20 cellular contexts compared by ENCODE assay signal in genomic region chr21:42421018-42421793, GRCh38. TPM values are rescaled to one million over a fixed set of nuclear protein-coding genes. Genes with fewer than 3 reads are reported as not detected.
DNase-seq lines count a peak whose midpoint lies in the region; ATAC-seq and TF ChIP-seq lines count a peak whose summit lies in the region.
"Had no signal": no experiment of that assay in that cellular context is flagged by ENCODE, and none has a peak within 500 bp of the region (broad histone marks: within the 10 kb centered on the region; RNA-seq: fewer than 3 reads in every experiment).

No MANE protein-coding gene starts in this region.

- no peak overlapping the region for H3K27ac ChIP-seq in H9 (ENCODE audit: insufficient read length, low read depth, low read length)
- H3K27ac ChIP-seq: A549, uterus had no signal

- no peak overlapping the region for H2AK5ac ChIP-seq in H9 (ENCODE audit: insufficient read length, low read length)

- H4K91ac ChIP-seq in H9 (ENCODE audit: insufficient read length, low read depth, low read length): no peak overlapping the region

- ATAC-seq in natural killer cell (no peak), HG03095 (IDR thresholded peaks at IDR 0.05; ENCODE audit: unreplicated experiment) (no peak), GM21529 (IDR thresholded peaks at IDR 0.05; ENCODE audit: unreplicated experiment) (no peak)
- ATAC-seq: A549, SK-N-SH treated with all-trans-retinoic acid at 6 μM for 48 hours had no signal

- no peak overlapping the region for H3K56ac ChIP-seq in H9 (ENCODE audit: insufficient read length, low read depth, low read length)

- no peaks in the 10 kb centered on the region for H3K79me1 ChIP-seq in H9 (ENCODE audit: insufficient read depth, low read depth, low read length, poor library complexity, severe bottlenecking)

- no peaks in the 10 kb centered on the region for H3K23me2 ChIP-seq in H9 (ENCODE audit: insufficient read length, low read depth, low read length, poor library complexity, severe bottlenecking)

- H3K18ac ChIP-seq in H9 (ENCODE audit: insufficient read length, low read depth, low read length): no peak overlapping the region

- TF ChIP-seq CTCF in H9 (conservative IDR thresholded peaks at IDR 0.05) (no peak), natural killer cell (IDR thresholded peaks at IDR 0.05) (no peak)

- no peak overlapping the region for H3K14ac ChIP-seq in H9 (ENCODE audit: insufficient read depth, low read length)

- H3K23ac ChIP-seq in H9 (ENCODE audit: insufficient read length, low read depth, low read length): no peak overlapping the region

- H2BK12ac ChIP-seq in H9 (ENCODE audit: insufficient read length, low read depth, low read length): no peak overlapping the region

- H3K4me1 Mint-ChIP-seq in H9 (peaks cover under 1 to 2% of the 10 kb centered on the region in 2 experiments; a peak in 1 of 4 replicates), natural killer cell (peaks cover 58 to 66% of the 10 kb centered on the region in 2 donors)
- H3K4me1 Mint-ChIP-seq in activated T-helper 1 cell treated with anti-CD3 and anti-CD28 coated beads, Interleukin-12 subunit alpha, Interleukin-12 subunit beta, Interleukin-2, Interleukin-4 antibody, amounts not matched to agents 30 ng/mL and 10 ng/mL and 1 ng/mL, durations not matched to agents 14 hours and 24 hours and 36 hours (ENCODE audit: low read depth): peaks cover 88% of the 10 kb centered on the region

- no peak overlapping the region for H2BK15ac ChIP-seq in H9 (ENCODE audit: low read depth, low read length)

- H3K9me3 ChIP-seq in H9 (ENCODE audit: control insufficient read depth, low read depth, low read length): no peaks in the 10 kb centered on the region
- H3K9me3 ChIP-seq: A549 had no signal

- no peaks in the 10 kb centered on the region for H4K20me1 ChIP-seq in H9 (ENCODE audit: control insufficient read depth, insufficient read depth, insufficient read length)

- no peaks in the 10 kb centered on the region for H3K4me1 ChIP-seq in H9 (ENCODE audit: insufficient read depth, low read length)
- H3K4me1 ChIP-seq: A549, uterus had no signal

- H3K27me3 ChIP-seq in H9 (ENCODE audit: insufficient read depth, low read length): no peaks in the 10 kb centered on the region
- H3K27me3 ChIP-seq: uterus had no signal

- no CpG with 5 or more reads among the region's 3 CpGs for WGBS in H9 (ENCODE audit: extremely low coverage, insufficient read length, low lambda C conversion rate)

- H3K4me3 Mint-ChIP-seq in H9 (no peak overlapping the region), natural killer cell (peak overlapping the region; percentile 25)
- peak overlapping the region; percentile 61 for H3K4me3 Mint-ChIP-seq in activated T-helper 1 cell treated with anti-CD3 and anti-CD28 coated beads, Interleukin-12 subunit alpha, Interleukin-12 subunit beta, Interleukin-2, Interleukin-4 antibody, amounts not matched to agents 30 ng/mL and 10 ng/mL and 1 ng/mL, durations not matched to agents 14 hours and 24 hours and 36 hours
- H3K4me3 Mint-ChIP-seq: CD14-positive monocyte, naive B cell had no signal

- no peak overlapping the region for H4K8ac ChIP-seq in H9 (replicated peaks; ENCODE audit: insufficient read length, low read depth, low read length)

- peaks cover 38% of the 10 kb centered on the region for H3K27me3 Mint-ChIP-seq in H9 (ENCODE audit: low read depth)
- H3K27me3 Mint-ChIP-seq in activated T-helper 1 cell treated with anti-CD3 and anti-CD28 coated beads, Interleukin-12 subunit alpha, Interleukin-12 subunit beta, Interleukin-2, Interleukin-4 antibody, amounts not matched to agents 30 ng/mL and 10 ng/mL and 1 ng/mL, durations not matched to agents 14 hours and 24 hours and 36 hours (ENCODE audit: insufficient read depth): no peaks in the 10 kb centered on the region
- H3K27me3 Mint-ChIP-seq in natural killer cell (ENCODE audit: low read depth in 2 of 2): peaks cover 44 to 46% of the 10 kb centered on the region in 2 donors

- no peak overlapping the region for H3K4ac ChIP-seq in H9 (ENCODE audit: low read depth, low read length)

- H3T11ph ChIP-seq in H9 (ENCODE audit: low read length): no peak overlapping the region

- no peaks in the 10 kb centered on the region for H3K36me3 Mint-ChIP-seq in H9 (ENCODE audit: insufficient read depth in 1 of 3, low read depth in 3 of 3)
- peaks cover 77% of the 10 kb centered on the region for H3K36me3 Mint-ChIP-seq in activated T-helper 1 cell treated with anti-CD3 and anti-CD28 coated beads, Interleukin-12 subunit alpha, Interleukin-12 subunit beta, Interleukin-2, Interleukin-4 antibody, amounts not matched to agents 30 ng/mL and 10 ng/mL and 1 ng/mL, durations not matched to agents 14 hours and 24 hours and 36 hours (ENCODE audit: low read depth)
- no peaks in the 10 kb centered on the region for H3K36me3 Mint-ChIP-seq in natural killer cell
- H3K36me3 Mint-ChIP-seq: CD14-positive monocyte, naive B cell had no signal

- no peak overlapping the region for H3K9ac ChIP-seq in H9 (ENCODE audit: extremely low read depth, insufficient read length, low read length)

- intact Hi-C loops in activated T-helper 1 cell treated with anti-CD3 and anti-CD28 coated beads, Interleukin-12 subunit alpha, Interleukin-12 subunit beta, Interleukin-2, Interleukin-4 antibody, amounts not matched to agents 30 ng/mL and 10 ng/mL and 1 ng/mL, durations not matched to agents 14 hours and 24 hours and 36 hours (cut with micrococcal nuclease): loop anchor here (2.0 to 5.0 kb wide), 4 partner anchors 14 to 419 kb away; no protein-coding TSS in a partner anchor
- intact Hi-C loops in natural killer cell (cut with micrococcal nuclease): loop anchor here (10.0 kb wide), 2 partner anchors 104 to 264 kb away; no protein-coding TSS in a partner anchor

- no peaks in the 10 kb centered on the region for H3K79me2 ChIP-seq in H9 (ENCODE audit: insufficient read depth, low read length)

- no peak overlapping the region for H2AFZ ChIP-seq in H9 (ENCODE audit: low read length)

- H3K4me2 ChIP-seq in H9 (ENCODE audit: insufficient read depth, insufficient read length, low read length): no peak overlapping the region
- H3K4me2 ChIP-seq: A549 had no signal

- H2BK20ac ChIP-seq in H9 (ENCODE audit: low read depth, low read length, poor library complexity, severe bottlenecking): no peak overlapping the region

- H2BK120ac ChIP-seq in H9 (ENCODE audit: low read depth, low read length, poor library complexity, severe bottlenecking): no peak overlapping the region

- peak overlapping the region; percentile 47 for H2BK5ac ChIP-seq in H9 (ENCODE audit: insufficient read length, low read length)

- peak; percentile 37 to 42 for DNase-seq in activated CD4-positive, alpha-beta T cell treated with anti-CD3 and anti-CD28 coated beads for 4 hours
- DNase-seq in activated CD4-positive, alpha-beta T cell treated with anti-CD3 and anti-CD28 coated beads, Interleukin-2, amount 50 U/mL, for 1 hour: no peak
- DNase-seq in H9: no peak
- DNase-seq in activated T-helper 1 cell treated with anti-CD3 and anti-CD28 coated beads, Interleukin-12 subunit alpha, Interleukin-12 subunit beta, Interleukin-2, Interleukin-4 antibody, amounts not matched to agents 30 ng/mL and 10 ng/mL and 1 ng/mL, durations not matched to agents 14 hours and 24 hours and 36 hours (ENCODE audit: low spot score): peak; percentile 33
- no peak for DNase-seq in natural killer cell
- no peak for DNase-seq in inferior parietal cortex (ENCODE audit: extremely low spot score)
- DNase-seq: H7, Kasumi-1, naive B cell, NCI-H1105, NCI-H774, uterus had no signal

- no peaks in the 10 kb centered on the region; a peak in 2 of 5 replicates for H3K9me3 Mint-ChIP-seq in H9
- H3K9me3 Mint-ChIP-seq in activated T-helper 1 cell treated with anti-CD3 and anti-CD28 coated beads, Interleukin-12 subunit alpha, Interleukin-12 subunit beta, Interleukin-2, Interleukin-4 antibody, amounts not matched to agents 30 ng/mL and 10 ng/mL and 1 ng/mL, durations not matched to agents 14 hours and 24 hours and 36 hours: peaks cover 22% of the 10 kb centered on the region
- H3K9me3 Mint-ChIP-seq in natural killer cell: no peaks in the 10 kb centered on the region

- H3K27ac Mint-ChIP-seq in H9 (no peak overlapping the region), natural killer cell (no peak overlapping the region)
- peak overlapping the region; percentile 92 for H3K27ac Mint-ChIP-seq in activated T-helper 1 cell treated with anti-CD3 and anti-CD28 coated beads, Interleukin-12 subunit alpha, Interleukin-12 subunit beta, Interleukin-2, Interleukin-4 antibody, amounts not matched to agents 30 ng/mL and 10 ng/mL and 1 ng/mL, durations not matched to agents 14 hours and 24 hours and 36 hours
- H3K27ac Mint-ChIP-seq: CD14-positive monocyte, progenitor cell of endocrine pancreas had no signal

- no peak overlapping the region for H4K5ac ChIP-seq in H9 (ENCODE audit: insufficient read length, low read depth, low read length)

RNA-seq across cellular contexts. Expression of gene UBASH3A, which starts 17.5 kb away (rescaled TPM):
- not detected in 2 replicates for total RNA-seq in H9 (2021)
- total RNA-seq in activated T-helper 1 cell treated with anti-CD3 and anti-CD28 coated beads, Interleukin-12 subunit alpha, Interleukin-12 subunit beta, Interleukin-2, Interleukin-4 antibody, amounts not matched to agents 30 ng/mL and 10 ng/mL and 1 ng/mL, durations not matched to agents 14 hours and 24 hours and 36 hours: 69.1 and 70.8 TPM in 2 replicates
- total RNA-seq in natural killer cell: 1 to 10 TPM in 2 of 3 donors, under 1 TPM in 1; 0.66 to 5.0 (median 2.0) TPM
- total RNA-seq: Daoy, H7, HT-29, progenitor cell of endocrine pancreas had no signal

RNA-seq across cellular contexts. Expression of gene TMPRSS3, which starts 25.4 kb away (rescaled TPM):
- total RNA-seq in H9 (2021) (0.31 and 0.44 TPM in 2 replicates), natural killer cell (under 1 TPM in 1 of 3 donors, not detected in 2; 0.25 TPM)
- 33.7 and 41.3 TPM in 2 replicates for total RNA-seq in activated T-helper 1 cell treated with anti-CD3 and anti-CD28 coated beads, Interleukin-12 subunit alpha, Interleukin-12 subunit beta, Interleukin-2, Interleukin-4 antibody, amounts not matched to agents 30 ng/mL and 10 ng/mL and 1 ng/mL, durations not matched to agents 14 hours and 24 hours and 36 hours
- total RNA-seq: H7 had no signal

RNA-seq across cellular contexts. Expression of gene TFF1, which starts 54.9 kb away (rescaled TPM):
- not detected in 2 replicates for total RNA-seq in H9 (2021)
- not detected in 2 replicates for total RNA-seq in activated T-helper 1 cell treated with anti-CD3 and anti-CD28 coated beads, Interleukin-12 subunit alpha, Interleukin-12 subunit beta, Interleukin-2, Interleukin-4 antibody, amounts not matched to agents 30 ng/mL and 10 ng/mL and 1 ng/mL, durations not matched to agents 14 hours and 24 hours and 36 hours
- total RNA-seq in natural killer cell: not detected
- total RNA-seq: Daoy, H7, uterus had no signal

Comparison
In these comparisons a context has a peak if more than half of its experiments do, and no peak if none do; other contexts are left out.
1. DNase-seq: peak in activated CD4-positive, alpha-beta T cell treated with anti-CD3 and anti-CD28 coated beads for 4 hours (2 of 2) and activated T-helper 1 cell treated with anti-CD3 and anti-CD28 coated beads, Interleukin-12 subunit alpha, Interleukin-12 subunit beta, Interleukin-2, Interleukin-4 antibody, amounts not matched to agents 30 ng/mL and 10 ng/mL and 1 ng/mL, durations not matched to agents 14 hours and 24 hours and 36 hours (single experiment); none in activated CD4-positive, alpha-beta T cell treated with anti-CD3 and anti-CD28 coated beads, Interleukin-2, amount 50 U/mL, for 1 hour (single experiment), H9 (single experiment), natural killer cell (single experiment) and inferior parietal cortex (single experiment).
2. H3K4me3 Mint-ChIP-seq: peak in activated T-helper 1 cell treated with anti-CD3 and anti-CD28 coated beads, Interleukin-12 subunit alpha, Interleukin-12 subunit beta, Interleukin-2, Interleukin-4 antibody, amounts not matched to agents 30 ng/mL and 10 ng/mL and 1 ng/mL, durations not matched to agents 14 hours and 24 hours and 36 hours (single experiment) and natural killer cell (single experiment); none in H9 (0 of 2).
3. RNA of gene UBASH3A, which starts 17.5 kb away (total RNA-seq): 69.1 to 70.8 TPM in activated T-helper 1 cell treated with anti-CD3 and anti-CD28 coated beads, Interleukin-12 subunit alpha, Interleukin-12 subunit beta, Interleukin-2, Interleukin-4 antibody, amounts not matched to agents 30 ng/mL and 10 ng/mL and 1 ng/mL, durations not matched to agents 14 hours and 24 hours and 36 hours; 0.66 to 5.0 TPM in natural killer cell and not detected in H9; every median in the first group is over 10 times any median in the second.
4. RNA of gene TMPRSS3, which starts 25.4 kb away (total RNA-seq): 33.7 to 41.3 TPM in activated T-helper 1 cell treated with anti-CD3 and anti-CD28 coated beads, Interleukin-12 subunit alpha, Interleukin-12 subunit beta, Interleukin-2, Interleukin-4 antibody, amounts not matched to agents 30 ng/mL and 10 ng/mL and 1 ng/mL, durations not matched to agents 14 hours and 24 hours and 36 hours; 0.31 to 0.44 TPM in H9 and 0.25 TPM in natural killer cell; every median in the first group is over 10 times any median in the second.